Comparison of ENCODE assay signal across 13 cellular contexts in the genomic region with DNA sequence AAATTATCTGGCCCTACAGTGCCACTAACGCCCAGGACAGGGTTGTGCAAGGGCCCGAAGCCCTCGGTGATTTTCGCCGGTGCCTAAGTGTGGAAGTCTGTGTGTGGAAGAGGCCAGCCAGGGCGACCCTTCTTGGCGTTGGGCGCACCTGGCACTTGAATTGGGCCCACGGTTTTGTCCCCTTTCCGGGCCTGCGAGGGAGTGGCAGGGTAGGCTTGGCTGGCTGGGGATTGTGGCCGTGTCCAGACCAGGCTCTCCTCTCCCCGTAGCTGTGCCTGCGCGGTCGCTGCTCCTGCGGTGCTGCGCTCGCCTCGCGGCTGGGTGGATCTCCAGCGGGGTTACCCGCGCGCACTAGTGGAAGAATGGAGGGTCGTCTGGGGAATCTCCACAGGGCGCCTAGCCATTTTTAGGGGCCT. TPM values are rescaled to one million over a fixed set of nuclear protein-coding genes. Genes with fewer than 3 reads are reported as not detected.
DNase-seq lines count a peak whose midpoint lies in the region; ATAC-seq, FAIRE-seq and TF ChIP-seq lines count a peak whose summit lies in the region.
"Had no signal": no experiment of that assay in that cellular context is flagged by ENCODE, and none has a peak within 500 bp of the region (broad histone marks: within the 10 kb centered on the region; RNA-seq: fewer than 3 reads in every experiment).

No MANE protein-coding gene starts in this region.

- H3K4me3 ChIP-seq in epithelial cell of proximal tubule (ENCODE audit: low read depth, low read length): peak overlapping the region; percentile 18
- H3K4me3 ChIP-seq in mesendoderm (ENCODE audit: low read length): no peak overlapping the region

- peaks cover 3% of the 10 kb centered on the region for H3K36me3 Mint-ChIP-seq in T-helper 17 cell (ENCODE audit: low read depth)
- H3K36me3 Mint-ChIP-seq in stimulated activated effector memory CD8-positive, alpha-beta T cell treated with anti-CD3 and anti-CD28 coated beads, Interleukin-12 subunit alpha, Interleukin-12 subunit beta, amount 100 ng/mL, for 72 hours: no peaks in the 10 kb centered on the region
- no peaks in the 10 kb centered on the region for H3K36me3 Mint-ChIP-seq in stimulated activated memory B cell treated with anti-CD40 and anti-IgM and Interleukin-4, amounts not matched to agents 10 μg/mL and 1 μg/mL and 100 μg/mL, for 72 hours

- no peak overlapping the region for H2BK5ac ChIP-seq in mesendoderm (ENCODE audit: low read length)

- TF ChIP-seq CTCF in epithelial cell of proximal tubule (conservative IDR thresholded peaks at IDR 0.05; ENCODE audit: low read depth, low read length): no peak

- no peak overlapping the region for H3K18ac ChIP-seq in mesendoderm (ENCODE audit: low read length)

- no peak overlapping the region for H3K4ac ChIP-seq in mesendoderm (ENCODE audit: low read depth, low read length)

- H3K9ac ChIP-seq in mesendoderm (ENCODE audit: low read length): no peak overlapping the region

- H3K4me2 ChIP-seq in mesendoderm (ENCODE audit: low read length): peak overlapping the region; percentile 23

- no peak overlapping the region for H2BK15ac ChIP-seq in mesendoderm (replicated peaks; ENCODE audit: low read depth)

- H3K79me2 ChIP-seq in mesendoderm (ENCODE audit: control insufficient read depth, insufficient read depth, low read length): no peaks in the 10 kb centered on the region

- ATAC-seq in T-helper 17 cell: no peak
- no peak for ATAC-seq in stimulated activated effector memory CD8-positive, alpha-beta T cell treated with anti-CD3 and anti-CD28 coated beads, Interleukin-12 subunit alpha, Interleukin-12 subunit beta, amount 100 ng/mL, for 72 hours
- no peak for ATAC-seq in stimulated activated memory B cell treated with anti-CD40 and anti-IgM and Interleukin-4, amounts not matched to agents 10 μg/mL and 1 μg/mL and 100 μg/mL, for 72 hours

- no peak overlapping the region for H3K27ac Mint-ChIP-seq in T-helper 17 cell
- H3K27ac Mint-ChIP-seq in stimulated activated effector memory CD8-positive, alpha-beta T cell treated with anti-CD3 and anti-CD28 coated beads, Interleukin-12 subunit alpha, Interleukin-12 subunit beta, amount 100 ng/mL, for 72 hours: no peak overlapping the region
- no peak overlapping the region for H3K27ac Mint-ChIP-seq in stimulated activated memory B cell treated with anti-CD40 and anti-IgM and Interleukin-4, amounts not matched to agents 10 μg/mL and 1 μg/mL and 100 μg/mL, for 72 hours

- no peak overlapping the region for H4K5ac ChIP-seq in mesendoderm (ENCODE audit: low read length)

- H3K4me3 Mint-ChIP-seq in T-helper 17 cell: peak overlapping the region; percentile 43
- H3K4me3 Mint-ChIP-seq in stimulated activated effector memory CD8-positive, alpha-beta T cell treated with anti-CD3 and anti-CD28 coated beads, Interleukin-12 subunit alpha, Interleukin-12 subunit beta, amount 100 ng/mL, for 72 hours: peak overlapping the region; percentile 7
- no peak overlapping the region for H3K4me3 Mint-ChIP-seq in stimulated activated memory B cell treated with anti-CD40 and anti-IgM and Interleukin-4, amounts not matched to agents 10 μg/mL and 1 μg/mL and 100 μg/mL, for 72 hours

- H3K9me3 ChIP-seq in T-helper 17 cell (ENCODE audit: control insufficient read depth, low read length, poor library complexity, severe bottlenecking): peaks cover 2% of the 10 kb centered on the region

- H3K56ac ChIP-seq in mesendoderm (ENCODE audit: low read length): no peak overlapping the region

- no peaks in the 10 kb centered on the region for H3K9me3 Mint-ChIP-seq in stimulated activated effector memory CD8-positive, alpha-beta T cell treated with anti-CD3 and anti-CD28 coated beads, Interleukin-12 subunit alpha, Interleukin-12 subunit beta, amount 100 ng/mL, for 72 hours
- no peaks in the 10 kb centered on the region for H3K9me3 Mint-ChIP-seq in stimulated activated memory B cell treated with anti-CD40 and anti-IgM and Interleukin-4, amounts not matched to agents 10 μg/mL and 1 μg/mL and 100 μg/mL, for 72 hours

- FAIRE-seq in urothelium cell line (lab: Jason Lieb, UNC): no peak
- FAIRE-seq: RCC 7860 had no signal

- peaks cover 65% of the 10 kb centered on the region for H3K27me3 ChIP-seq in mesendoderm (ENCODE audit: insufficient read depth, low read length, poor library complexity)

- peaks cover 2% of the 10 kb centered on the region for H3K4me1 ChIP-seq in mesendoderm (ENCODE audit: control insufficient read depth, low read depth, low read length)

- WGBS in mesendoderm (ENCODE audit: extremely low coverage, insufficient coverage, low lambda C conversion rate): no CpG with 5 or more reads among the region's 27 CpGs

- H3K27ac ChIP-seq in mesendoderm (ENCODE audit: low read depth, low read length): no peak overlapping the region

- H2AK5ac ChIP-seq in mesendoderm (ENCODE audit: low read length): no peak overlapping the region

- no peak overlapping the region for H3K23ac ChIP-seq in mesendoderm (ENCODE audit: low read length)

- H4K8ac ChIP-seq in mesendoderm (ENCODE audit: low read depth, low read length): no peak overlapping the region

- H3K36me3 ChIP-seq in mesendoderm (ENCODE audit: control insufficient read depth, insufficient read depth, low read length): no peaks in the 10 kb centered on the region

- H3K27me3 Mint-ChIP-seq in T-helper 17 cell: peaks cover 87% of the 10 kb centered on the region
- peaks cover 81% of the 10 kb centered on the region for H3K27me3 Mint-ChIP-seq in stimulated activated memory B cell treated with anti-CD40 and anti-IgM and Interleukin-4, amounts not matched to agents 10 μg/mL and 1 μg/mL and 100 μg/mL, for 72 hours

- DNase-seq in T-helper 17 cell (no peak), epithelial cell of proximal tubule (ENCODE audit: low read depth) (no peak), mesendoderm (no peak), Kasumi-1 (lab: John Stamatoyannopoulos, UW) (no peak), urothelium cell line (ENCODE audit: low spot score) (no peak), COLO668 (lab: John Stamatoyannopoulos, UW; ENCODE audit: unreplicated experiment) (no peak)
- DNase-seq in stimulated activated effector memory CD8-positive, alpha-beta T cell treated with anti-CD3 and anti-CD28 coated beads, Interleukin-12 subunit alpha, Interleukin-12 subunit beta, amount 100 ng/mL, for 72 hours (ENCODE audit: low spot score in 2 of 2): no peak
- DNase-seq: Calu3, kidney glomerular epithelial cell, NCI-H345 had no signal

- H2BK120ac ChIP-seq in mesendoderm (ENCODE audit: low read depth, low read length): no peak overlapping the region

- H3K79me1 ChIP-seq in mesendoderm (ENCODE audit: low read length): no peaks in the 10 kb centered on the region

- no peaks in the 10 kb centered on the region for H3K4me1 Mint-ChIP-seq in T-helper 17 cell
- H3K4me1 Mint-ChIP-seq in stimulated activated effector memory CD8-positive, alpha-beta T cell treated with anti-CD3 and anti-CD28 coated beads, Interleukin-12 subunit alpha, Interleukin-12 subunit beta, amount 100 ng/mL, for 72 hours: peaks cover 13% of the 10 kb centered on the region
- peaks cover 13% of the 10 kb centered on the region for H3K4me1 Mint-ChIP-seq in stimulated activated memory B cell treated with anti-CD40 and anti-IgM and Interleukin-4, amounts not matched to agents 10 μg/mL and 1 μg/mL and 100 μg/mL, for 72 hours

RNA-seq across cellular contexts. Expression of a gene that starts 16.2 kb away (rescaled TPM):
- not detected for total RNA-seq in T-helper 17 cell
- total RNA-seq in epithelial cell of proximal tubule: not detected in 2 replicates
- polyA plus RNA-seq in mesendoderm (2013, experiment 1 of 2): 0.01 TPM
- not detected for polyA plus RNA-seq in mesendoderm (2013, experiment 2 of 2)
- total RNA-seq: Calu3, renal cortical epithelial cell had no signal

RNA-seq across cellular contexts. Expression of a gene that starts 24.9 kb away (rescaled TPM):
- total RNA-seq in T-helper 17 cell: not detected
- not detected in 2 replicates for total RNA-seq in epithelial cell of proximal tubule
- polyA plus RNA-seq in mesendoderm (2013, experiment 1 of 2): 0.18 TPM
- polyA plus RNA-seq in mesendoderm (2013, experiment 2 of 2): 0.10 TPM
- total RNA-seq: Calu3, renal cortical epithelial cell had no signal

RNA-seq across cellular contexts. Expression of a gene that starts 32.0 kb away (rescaled TPM):
- total RNA-seq in T-helper 17 cell: not detected
- total RNA-seq in epithelial cell of proximal tubule: not detected in 2 replicates
- polyA plus RNA-seq in mesendoderm (2013, experiment 1 of 2): not detected
- polyA plus RNA-seq in mesendoderm (2013, experiment 2 of 2): not detected
- total RNA-seq: Calu3, renal cortical epithelial cell had no signal

RNA-seq across cellular contexts. Expression of a gene that starts 39.5 kb away (rescaled TPM):
- total RNA-seq in T-helper 17 cell (not detected), epithelial cell of proximal tubule (17.5 and 25.1 TPM in 2 replicates)
- 0.08 TPM for polyA plus RNA-seq in mesendoderm (2013, experiment 1 of 2)
- 0.08 TPM for polyA plus RNA-seq in mesendoderm (2013, experiment 2 of 2)
- total RNA-seq: Calu3 had no signal

RNA-seq across cellular contexts. Expression of a gene that starts 49.0 kb away (rescaled TPM):
- total RNA-seq in T-helper 17 cell (not detected), epithelial cell of proximal tubule (14.3 and 18.8 TPM in 2 replicates)
- polyA plus RNA-seq in mesendoderm (2013, experiment 1 of 2): not detected
- polyA plus RNA-seq in mesendoderm (2013, experiment 2 of 2): not detected
- total RNA-seq: Calu3 had no signal
